ENCODE assay signal across 15 cellular contexts in genomic region chr5:143479394-143479793, GRCh38.
DNase-seq lines count a peak whose midpoint lies in the region; ATAC-seq, FAIRE-seq and TF ChIP-seq lines count a peak whose summit lies in the region.
"Had no signal": no experiment of that assay in that cellular context is flagged by ENCODE, and none has a peak within 500 bp of the region (broad histone marks: within the 10 kb centered on the region; RNA-seq: fewer than 3 reads in every experiment).

No MANE protein-coding gene starts in this region.

- BruUV-seq in HepG2 (replicated peaks; lab: Mats Ljungman, UMichigan): no TSS peak

- no peak for TF ChIP-seq CTCF in HepG2 (CRISPR knock-in tag; IDR thresholded peaks at IDR 0.05)
- TF ChIP-seq CTCF in right lobe of liver (IDR thresholded peaks at IDR 0.05): no peak
- TF ChIP-seq CTCF in RWPE1 (conservative IDR thresholded peaks at IDR 0.05; ENCODE audit: low read depth): no peak
- no peak for TF ChIP-seq CTCF in epithelial cell of esophagus (IDR thresholded peaks at IDR 0.05; ENCODE audit: insufficient read depth, low read depth, low read length, missing control alignments)

- H3K27me3 ChIP-seq in HepG2 (ENCODE audit: control insufficient read depth in 1 of 2, insufficient read depth in 2 of 2, low read length in 2 of 2) (no peaks in the 10 kb centered on the region), right lobe of liver (no peaks in the 10 kb centered on the region), small intestine (ENCODE audit: control insufficient read depth in 2 of 2, insufficient read depth in 2 of 2, low read length in 2 of 2) (no peaks in the 10 kb centered on the region)
- H3K27me3 ChIP-seq: Peyer's patch had no signal

- CTCF ChIA-PET in HepG2 (lab: Yijun Ruan, JAX; ENCODE audit: low intra/inter-chr PET ratio, low total read pairs): no interaction called here
- CTCF ChIA-PET in RWPE1 (lab: Yijun Ruan, JAX): no interaction called here

- H3K4me3 ChIP-seq in HepG2 (replicated peaks in 1 of 3; ENCODE audit: insufficient read depth in 1 of 3, low read depth in 2 of 3, low read length in 3 of 3) (no peak overlapping the region), right lobe of liver (no peak overlapping the region), epithelial cell of esophagus (ENCODE audit: low read length) (no peak overlapping the region), small intestine (ENCODE audit: low read depth in 1 of 2, low read length in 2 of 2) (no peak overlapping the region)
- H3K4me3 ChIP-seq: Peyer's patch had no signal

- no peak overlapping the region for H3K9ac ChIP-seq in HepG2 (ENCODE audit: insufficient read depth, low read depth, low read length)

- no peak for FAIRE-seq in HepG2 (lab: Jason Lieb, UNC)
- no peak for FAIRE-seq in small intestine (lab: Jason Lieb, UNC)

- TF ChIP-seq RAD21 in HepG2 (CRISPR knock-in tag; IDR thresholded peaks at IDR 0.05): no peak

- ATAC-seq in HepG2 (no peak), right lobe of liver (no peak), HG03139 (IDR thresholded peaks at IDR 0.05; ENCODE audit: unreplicated experiment) (no peak), sciatic nerve (no peak)

- H3K79me2 ChIP-seq in HepG2 (ENCODE audit: insufficient read depth, low read length): no peaks in the 10 kb centered on the region

- H2AFZ ChIP-seq in HepG2 (ENCODE audit: low read length): no peak overlapping the region

- in situ Hi-C loops in HepG2 (cut with HindIII; ENCODE audit: extremely low pct_ligation_motif_present, low pct_unique_long_range_greater_than_20kb): no loop called here

- no peak overlapping the region for H3K27ac ChIP-seq in HepG2 (ENCODE audit: extremely low read length, insufficient read depth, low read length)
- H3K27ac ChIP-seq in right lobe of liver: no peak overlapping the region
- no peak overlapping the region for H3K27ac ChIP-seq in RWPE1
- no peak overlapping the region for H3K27ac ChIP-seq in small intestine (ENCODE audit: low read depth in 1 of 2, low read length in 1 of 2)
- H3K27ac ChIP-seq: Peyer's patch had no signal

- H3K36me3 ChIP-seq in HepG2 (replicated peaks in 1 of 2; ENCODE audit: control insufficient read depth in 1 of 2, insufficient read depth in 2 of 2, low read length in 2 of 2) (no peaks in the 10 kb centered on the region), right lobe of liver (no peaks in the 10 kb centered on the region), small intestine (ENCODE audit: control insufficient read depth in 2 of 2, insufficient read depth in 2 of 2, low read length in 2 of 2) (no peaks in the 10 kb centered on the region)
- H3K36me3 ChIP-seq: Peyer's patch had no signal

- H3K4me1 ChIP-seq in HepG2 (ENCODE audit: insufficient read depth, low read length) (peaks cover 58% of the 10 kb centered on the region), right lobe of liver (peaks cover 0 to 15% (median 7%) of the 10 kb centered on the region in 4 donors), small intestine (ENCODE audit: control insufficient read depth in 2 of 2, insufficient read depth in 1 of 2, low read depth in 1 of 2, low read length in 1 of 2) (no peaks in the 10 kb centered on the region)
- H3K4me1 ChIP-seq: Peyer's patch had no signal

- TF ChIP-seq EP300 in HepG2 (IDR thresholded peaks at IDR 0.05; ENCODE audit: low read depth in 2 of 2, low read length in 2 of 2): peak in 1 of 2 experiments; percentile 69; a peak in 2 of 4 replicates
- no peak for TF ChIP-seq EP300 in HepG2 (CRISPR knock-in tag; IDR thresholded peaks at IDR 0.05; ENCODE audit: borderline replicate concordance)

- WGBS in HepG2 (ENCODE audit: low lambda C conversion rate): 92% methylated on average over 1 of the region's 1 CpG
- 93% methylated on average over 1 of the region's 1 CpG for WGBS in right lobe of liver (ENCODE audit: insufficient coverage, low coverage, low lambda C conversion rate, missing lambda C conversion rate)
- 92 to 97% (median 94%) methylated on average over 1 of the region's 1 CpG for WGBS in small intestine, 3 donors

- POLR2A ChIA-PET in HepG2 (lab: Yijun Ruan, JAX): no interaction called here
- POLR2A ChIA-PET in RWPE1 (lab: Yijun Ruan, JAX; ENCODE audit: low non-redundant PET): no interaction called here

- peak; percentile 60 for DNase-seq in HepG2 (ENCODE audit: low spot score)
- no peak for DNase-seq in right lobe of liver
- peak; percentile 81 for DNase-seq in RWPE1 (ENCODE audit: low spot score)
- peak; percentile 86 for DNase-seq in epithelial cell of esophagus (ENCODE audit: low read depth)
- DNase-seq in small intestine: peak; percentile 14
- DNase-seq in sciatic nerve (ENCODE audit: low spot score): no peak
- no peak for DNase-seq in AG08396 (ENCODE audit: low spot score)
- DNase-seq: C1 segment of cervical spinal cord, H7, NCI-H1436, NCI-H2081, NCI-H510A treated with DMSO at 0.1 percent for 48 hours, Peyer's patch, SHP77 treated with DMSO at 0.1 percent for 48 hours had no signal

- intact Hi-C loops in HepG2 (cut with micrococcal nuclease; ENCODE audit: unreplicated experiment): no loop called here
- intact Hi-C loops in right lobe of liver (cut with DNase I): no loop called here
- intact Hi-C loops in sciatic nerve (cut with DNase I): no loop called here

- H3K4me2 ChIP-seq in HepG2 (ENCODE audit: low read depth, low read length): no peak overlapping the region

- H4K20me1 ChIP-seq in HepG2 (ENCODE audit: insufficient read depth, low read length): no peaks in the 10 kb centered on the region

- no peaks in the 10 kb centered on the region for H3K9me3 ChIP-seq in HepG2 (ENCODE audit: low read length)
- no peaks in the 10 kb centered on the region for H3K9me3 ChIP-seq in right lobe of liver
- H3K9me3 ChIP-seq in small intestine (ENCODE audit: control insufficient read depth, low read depth): no peaks in the 10 kb centered on the region
- H3K9me3 ChIP-seq: Peyer's patch had no signal

- TF ChIP-seq POLR2A in HepG2 (IDR thresholded peaks at IDR 0.05; ENCODE audit: insufficient read depth in 1 of 2, low read depth in 2 of 2, low read length in 2 of 2): no peak
- no peak for TF ChIP-seq POLR2A in right lobe of liver (IDR thresholded peaks at IDR 0.05)

TF ChIP-seq in HepG2, 621 proteins besides CTCF, POLR2A, EP300 and RAD21 (continues in another document):
- no peak for TF ChIP-seq SOX6 (IDR thresholded peaks at IDR 0.05)
- TF ChIP-seq SOX6 (CRISPR knock-in tag; IDR thresholded peaks at IDR 0.05): 0 out of 2 replicates have a peak, but pooled peaks have one; percentile 45
- TF ChIP-seq ZNF10 (CRISPR knock-in tag; IDR thresholded peaks at IDR 0.05; ENCODE audit: borderline replicate concordance, low read depth): no peak
- TF ChIP-seq ZFP36L2 (CRISPR knock-in tag; IDR thresholded peaks at IDR 0.05): no peak
- TF ChIP-seq NR2F6 (IDR thresholded peaks at IDR 0.05): no peak
- TF ChIP-seq NR2F6 (CRISPR knock-in tag; IDR thresholded peaks at IDR 0.05): no peak
- peak; percentile 52 for TF ChIP-seq SAP130 (CRISPR knock-in tag; IDR thresholded peaks at IDR 0.05; ENCODE audit: low read depth)
- peak; percentile 39; the same call in 1 of the 2 replicates for TF ChIP-seq TCF7 (IDR thresholded peaks at IDR 0.05; ENCODE audit: low read depth)
- no peak for TF ChIP-seq RFXAP (CRISPR knock-in tag; IDR thresholded peaks at IDR 0.05; ENCODE audit: borderline replicate concordance)
- TF ChIP-seq ZNF841 (CRISPR knock-in tag; IDR thresholded peaks at IDR 0.05; ENCODE audit: borderline replicate concordance): no peak
- TF ChIP-seq ZNF770 (CRISPR knock-in tag; IDR thresholded peaks at IDR 0.05): no peak
- no peak for TF ChIP-seq GMEB1 (CRISPR knock-in tag; IDR thresholded peaks at IDR 0.05; ENCODE audit: borderline replicate concordance)
- no peak for TF ChIP-seq ZNF460 (CRISPR knock-in tag; IDR thresholded peaks at IDR 0.05; ENCODE audit: borderline replicate concordance)
- TF ChIP-seq RAD51 (IDR thresholded peaks at IDR 0.05; ENCODE audit: borderline replicate concordance): no peak
- peak; percentile 75; the same call in 1 of the 2 replicates for TF ChIP-seq HMG20A (CRISPR knock-in tag; IDR thresholded peaks at IDR 0.05; ENCODE audit: borderline replicate concordance)
- no peak for TF ChIP-seq PLSCR1 (CRISPR knock-in tag; IDR thresholded peaks at IDR 0.05; ENCODE audit: borderline replicate concordance)

Comparison
In these comparisons a context has a peak if more than half of its experiments do, and no peak if none do; other contexts are left out.
1. DNase-seq: peak in HepG2 (single experiment), RWPE1 (single experiment), epithelial cell of esophagus (single experiment) and small intestine (single experiment); none in right lobe of liver (0 of 3), sciatic nerve (single experiment) and AG08396 (single experiment).